15 cellular contexts compared by ENCODE assay signal in genomic region chr3:141289228-141289772, GRCh38.
"Had no signal": no experiment of that assay in that cellular context is flagged by ENCODE, and none has a peak within 500 bp of the region (broad histone marks: within the 10 kb centered on the region; RNA-seq: fewer than 3 reads in every experiment).

No MANE protein-coding gene starts in this region.

- H2AFZ ChIP-seq: parathyroid adenoma had no signal

- H3K4me3 ChIP-seq: gastrocnemius medialis, sigmoid colon, spleen, tibial artery had no signal

- H3K27ac ChIP-seq: brain microvascular endothelial cell, gastrocnemius medialis, parathyroid adenoma, sigmoid colon, spleen had no signal

- H3K27me3 ChIP-seq: brain microvascular endothelial cell, gastrocnemius medialis, sigmoid colon, spleen, tibial artery had no signal

- ATAC-seq: esophagus mucosa; gastrocnemius medialis; naive thymus-derived CD8-positive, alpha-beta T cell had no signal

- H3K9ac ChIP-seq: parathyroid adenoma had no signal

- DNase-seq: activated CD4-positive, alpha-beta T cell treated with anti-CD3 and anti-CD28 coated beads, Interleukin-2, amount 10 ng/mL, durations not matched to agents 7 days and 5 days; activated naive CD4-positive, alpha-beta T cell; anterior cingulate cortex; brain microvascular endothelial cell; effector CD8-positive, alpha-beta T cell; gastrocnemius medialis; mesendoderm; naive thymus-derived CD8-positive, alpha-beta T cell; sigmoid colon; spleen; stimulated activated CD8-positive, alpha-beta memory T cell treated with anti-CD3 and anti-CD28 coated beads, Interleukin-4, amount 100 ng/mL, for 48 hours; stimulated activated naive CD4-positive, alpha-beta T cell had no signal

- H3K36me3 ChIP-seq: gastrocnemius medialis had no signal

- H3K9me3 ChIP-seq: gastrocnemius medialis, sigmoid colon, spleen, tibial artery had no signal
